In the genomic region with DNA sequence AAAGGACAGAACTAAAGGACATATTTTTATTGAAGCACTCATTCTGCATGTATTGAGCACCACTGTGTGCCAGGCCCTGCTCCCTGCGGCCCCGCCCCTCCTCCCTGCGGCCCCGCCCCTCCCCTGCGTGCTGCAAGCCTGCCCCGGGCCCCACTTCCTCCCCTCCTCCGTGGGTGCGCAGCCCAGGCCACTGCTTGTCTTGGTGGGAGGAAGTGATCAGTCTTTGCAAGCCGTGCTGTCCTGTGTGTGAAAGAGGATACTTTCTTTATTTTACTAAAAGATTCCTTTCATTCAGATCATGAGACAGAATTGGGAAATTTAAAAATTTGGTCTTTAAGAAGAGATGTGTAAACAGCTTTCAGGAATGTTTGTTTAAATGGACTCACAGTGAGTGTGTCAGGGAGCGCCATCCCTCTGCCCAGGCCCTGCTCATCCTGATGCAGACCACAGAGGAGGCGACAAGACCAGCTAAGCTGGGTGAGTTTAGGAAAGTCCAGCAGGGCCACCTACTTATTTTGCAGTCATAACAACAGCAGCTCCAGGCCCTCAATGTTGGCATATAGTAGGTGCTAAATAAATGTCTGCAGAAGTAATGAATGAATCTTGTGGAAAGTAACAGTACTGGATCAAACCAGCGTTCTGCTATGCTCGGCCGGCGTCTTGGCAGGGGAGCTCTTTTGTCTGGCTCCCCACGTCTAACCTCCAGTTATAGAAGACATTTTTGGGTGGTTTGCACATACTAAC, we compare ENCODE assay signal across 1 cellular context.
TF ChIP-seq lines count a peak whose summit lies in the region.

No MANE protein-coding gene starts in this region.

TF ChIP-seq in K562, 482 proteins besides CTCF, POLR2A, EP300 and RAD21 (continues in another document):
- TF ChIP-seq, protein P1, sequence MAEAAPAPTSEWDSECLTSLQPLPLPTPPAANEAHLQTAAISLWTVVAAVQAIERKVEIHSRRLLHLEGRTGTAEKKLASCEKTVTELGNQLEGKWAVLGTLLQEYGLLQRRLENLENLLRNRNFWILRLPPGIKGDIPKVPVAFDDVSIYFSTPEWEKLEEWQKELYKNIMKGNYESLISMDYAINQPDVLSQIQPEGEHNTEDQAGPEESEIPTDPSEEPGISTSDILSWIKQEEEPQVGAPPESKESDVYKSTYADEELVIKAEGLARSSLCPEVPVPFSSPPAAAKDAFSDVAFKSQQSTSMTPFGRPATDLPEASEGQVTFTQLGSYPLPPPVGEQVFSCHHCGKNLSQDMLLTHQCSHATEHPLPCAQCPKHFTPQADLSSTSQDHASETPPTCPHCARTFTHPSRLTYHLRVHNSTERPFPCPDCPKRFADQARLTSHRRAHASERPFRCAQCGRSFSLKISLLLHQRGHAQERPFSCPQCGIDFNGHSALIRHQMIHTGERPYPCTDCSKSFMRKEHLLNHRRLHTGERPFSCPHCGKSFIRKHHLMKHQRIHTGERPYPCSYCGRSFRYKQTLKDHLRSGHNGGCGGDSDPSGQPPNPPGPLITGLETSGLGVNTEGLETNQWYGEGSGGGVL (CRISPR knock-in tag; IDR thresholded peaks at IDR 0.05) = no peak
- no peak for TF ChIP-seq ZBTB17 (CRISPR knock-in tag; IDR thresholded peaks at IDR 0.05)
- TF ChIP-seq GABPA (tag; conservative IDR thresholded peaks at IDR 0.05; ENCODE audit: low read depth) = 0 out of 2 replicates have a peak, but pooled peaks have one; percentile 43
- TF ChIP-seq, protein P2, sequence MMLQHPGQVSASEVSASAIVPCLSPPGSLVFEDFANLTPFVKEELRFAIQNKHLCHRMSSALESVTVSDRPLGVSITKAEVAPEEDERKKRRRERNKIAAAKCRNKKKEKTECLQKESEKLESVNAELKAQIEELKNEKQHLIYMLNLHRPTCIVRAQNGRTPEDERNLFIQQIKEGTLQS (IDR thresholded peaks at IDR 0.05) = no peak
- TF ChIP-seq, protein P2 (CRISPR knock-in tag; conservative IDR thresholded peaks at IDR 0.05) = no peak
- TF ChIP-seq PPARD (CRISPR knock-in tag; IDR thresholded peaks at IDR 0.05) = no peak
- TF ChIP-seq SIN3A (IDR thresholded peaks at IDR 0.05; ENCODE audit: borderline replicate concordance in 2 of 2, control insufficient read depth in 1 of 2, low read depth in 2 of 2, low read length in 2 of 2) = no peak
- TF ChIP-seq PURB (CRISPR knock-in tag; IDR thresholded peaks at IDR 0.05; ENCODE audit: low read depth) = no peak
- no peak for TF ChIP-seq CCAR2 (IDR thresholded peaks at IDR 0.05; ENCODE audit: low read depth, low read length)
- TF ChIP-seq, protein P3, sequence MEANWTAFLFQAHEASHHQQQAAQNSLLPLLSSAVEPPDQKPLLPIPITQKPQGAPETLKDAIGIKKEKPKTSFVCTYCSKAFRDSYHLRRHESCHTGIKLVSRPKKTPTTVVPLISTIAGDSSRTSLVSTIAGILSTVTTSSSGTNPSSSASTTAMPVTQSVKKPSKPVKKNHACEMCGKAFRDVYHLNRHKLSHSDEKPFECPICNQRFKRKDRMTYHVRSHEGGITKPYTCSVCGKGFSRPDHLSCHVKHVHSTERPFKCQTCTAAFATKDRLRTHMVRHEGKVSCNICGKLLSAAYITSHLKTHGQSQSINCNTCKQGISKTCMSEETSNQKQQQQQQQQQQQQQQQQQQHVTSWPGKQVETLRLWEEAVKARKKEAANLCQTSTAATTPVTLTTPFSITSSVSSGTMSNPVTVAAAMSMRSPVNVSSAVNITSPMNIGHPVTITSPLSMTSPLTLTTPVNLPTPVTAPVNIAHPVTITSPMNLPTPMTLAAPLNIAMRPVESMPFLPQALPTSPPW (CRISPR knock-in tag; IDR thresholded peaks at IDR 0.05) = peak; percentile 75
- TF ChIP-seq JUND (IDR thresholded peaks at IDR 0.05; ENCODE audit: borderline replicate concordance, low read depth, low read length) = no peak
- TF ChIP-seq JUND (tag; IDR thresholded peaks at IDR 0.05; ENCODE audit: borderline replicate concordance, low read depth, low read length) = no peak
- TF ChIP-seq ZNF124 (CRISPR knock-in tag; IDR thresholded peaks at IDR 0.05) = no peak
- TF ChIP-seq ARID1B (IDR thresholded peaks at IDR 0.05) = no peak
- TF ChIP-seq ZNF431 (CRISPR knock-in tag; IDR thresholded peaks at IDR 0.05) = no peak
- TF ChIP-seq YY1 (IDR thresholded peaks at IDR 0.05; ENCODE audit: borderline replicate concordance in 1 of 3, control insufficient read depth in 1 of 3, extremely low read depth in 1 of 3, insufficient read depth in 3 of 3, insufficient read length in 1 of 3, insufficient replicate concordance in 2 of 3, low read depth in 1 of 3, low read length in 2 of 3) = no peak
- no peak for TF ChIP-seq ELF2 (CRISPR knock-in tag; IDR thresholded peaks at IDR 0.05)
- no peak for TF ChIP-seq RAD51 (IDR thresholded peaks at IDR 0.05; ENCODE audit: borderline replicate concordance, low read depth)
- TF ChIP-seq, protein P4, sequence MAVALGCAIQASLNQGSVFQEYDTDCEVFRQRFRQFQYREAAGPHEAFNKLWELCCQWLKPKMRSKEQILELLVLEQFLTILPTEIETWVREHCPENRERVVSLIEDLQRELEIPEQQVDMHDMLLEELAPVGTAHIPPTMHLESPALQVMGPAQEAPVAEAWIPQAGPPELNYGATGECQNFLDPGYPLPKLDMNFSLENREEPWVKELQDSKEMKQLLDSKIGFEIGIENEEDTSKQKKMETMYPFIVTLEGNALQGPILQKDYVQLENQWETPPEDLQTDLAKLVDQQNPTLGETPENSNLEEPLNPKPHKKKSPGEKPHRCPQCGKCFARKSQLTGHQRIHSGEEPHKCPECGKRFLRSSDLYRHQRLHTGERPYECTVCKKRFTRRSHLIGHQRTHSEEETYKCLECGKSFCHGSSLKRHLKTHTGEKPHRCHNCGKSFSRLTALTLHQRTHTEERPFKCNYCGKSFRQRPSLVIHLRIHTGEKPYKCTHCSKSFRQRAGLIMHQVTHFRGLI (CRISPR knock-in tag; IDR thresholded peaks at IDR 0.05) = no peak
- TF ChIP-seq, protein P5, sequence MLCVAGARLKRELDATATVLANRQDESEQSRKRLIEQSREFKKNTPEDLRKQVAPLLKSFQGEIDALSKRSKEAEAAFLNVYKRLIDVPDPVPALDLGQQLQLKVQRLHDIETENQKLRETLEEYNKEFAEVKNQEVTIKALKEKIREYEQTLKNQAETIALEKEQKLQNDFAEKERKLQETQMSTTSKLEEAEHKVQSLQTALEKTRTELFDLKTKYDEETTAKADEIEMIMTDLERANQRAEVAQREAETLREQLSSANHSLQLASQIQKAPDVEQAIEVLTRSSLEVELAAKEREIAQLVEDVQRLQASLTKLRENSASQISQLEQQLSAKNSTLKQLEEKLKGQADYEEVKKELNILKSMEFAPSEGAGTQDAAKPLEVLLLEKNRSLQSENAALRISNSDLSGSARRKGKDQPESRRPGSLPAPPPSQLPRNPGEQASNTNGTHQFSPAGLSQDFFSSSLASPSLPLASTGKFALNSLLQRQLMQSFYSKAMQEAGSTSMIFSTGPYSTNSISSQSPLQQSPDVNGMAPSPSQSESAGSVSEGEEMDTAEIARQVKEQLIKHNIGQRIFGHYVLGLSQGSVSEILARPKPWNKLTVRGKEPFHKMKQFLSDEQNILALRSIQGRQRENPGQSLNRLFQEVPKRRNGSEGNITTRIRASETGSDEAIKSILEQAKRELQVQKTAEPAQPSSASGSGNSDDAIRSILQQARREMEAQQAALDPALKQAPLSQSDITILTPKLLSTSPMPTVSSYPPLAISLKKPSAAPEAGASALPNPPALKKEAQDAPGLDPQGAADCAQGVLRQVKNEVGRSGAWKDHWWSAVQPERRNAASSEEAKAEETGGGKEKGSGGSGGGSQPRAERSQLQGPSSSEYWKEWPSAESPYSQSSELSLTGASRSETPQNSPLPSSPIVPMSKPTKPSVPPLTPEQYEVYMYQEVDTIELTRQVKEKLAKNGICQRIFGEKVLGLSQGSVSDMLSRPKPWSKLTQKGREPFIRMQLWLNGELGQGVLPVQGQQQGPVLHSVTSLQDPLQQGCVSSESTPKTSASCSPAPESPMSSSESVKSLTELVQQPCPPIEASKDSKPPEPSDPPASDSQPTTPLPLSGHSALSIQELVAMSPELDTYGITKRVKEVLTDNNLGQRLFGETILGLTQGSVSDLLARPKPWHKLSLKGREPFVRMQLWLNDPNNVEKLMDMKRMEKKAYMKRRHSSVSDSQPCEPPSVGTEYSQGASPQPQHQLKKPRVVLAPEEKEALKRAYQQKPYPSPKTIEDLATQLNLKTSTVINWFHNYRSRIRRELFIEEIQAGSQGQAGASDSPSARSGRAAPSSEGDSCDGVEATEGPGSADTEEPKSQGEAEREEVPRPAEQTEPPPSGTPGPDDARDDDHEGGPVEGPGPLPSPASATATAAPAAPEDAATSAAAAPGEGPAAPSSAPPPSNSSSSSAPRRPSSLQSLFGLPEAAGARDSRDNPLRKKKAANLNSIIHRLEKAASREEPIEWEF (CRISPR knock-in tag; IDR thresholded peaks at IDR 0.05) = no peak
- no peak for TF ChIP-seq TBP (optimal IDR thresholded peaks at IDR 0.05; ENCODE audit: low read depth, low read length)
- TF ChIP-seq TRIM24 (IDR thresholded peaks at IDR 0.05) = no peak
- no peak for TF ChIP-seq KLF10 (CRISPR knock-in tag; IDR thresholded peaks at IDR 0.05)
- no peak for TF ChIP-seq HDGF (IDR thresholded peaks at IDR 0.05)
- no peak for TF ChIP-seq MYC (IDR thresholded peaks at IDR 0.05; ENCODE audit: low read depth, low read length)
- no peak for TF ChIP-seq MYC (CRISPR knock-in tag; IDR thresholded peaks at IDR 0.05; ENCODE audit: borderline replicate concordance, low read depth)
- TF ChIP-seq HNRNPUL1 (IDR thresholded peaks at IDR 0.05; ENCODE audit: low read length) = no peak
- TF ChIP-seq, protein P6, sequence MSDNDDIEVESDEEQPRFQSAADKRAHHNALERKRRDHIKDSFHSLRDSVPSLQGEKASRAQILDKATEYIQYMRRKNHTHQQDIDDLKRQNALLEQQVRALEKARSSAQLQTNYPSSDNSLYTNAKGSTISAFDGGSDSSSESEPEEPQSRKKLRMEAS (CRISPR knock-in tag; IDR thresholded peaks at IDR 0.05) = 0 out of 2 replicates have a peak, but pooled peaks have one; percentile 17
- TF ChIP-seq SRSF7 (optimal IDR thresholded peaks at IDR 0.05; ENCODE audit: low read depth, low read length) = no peak
- no peak for TF ChIP-seq POLR2B (IDR thresholded peaks at IDR 0.05; ENCODE audit: low read depth, partially characterized antibody)
- no peak for TF ChIP-seq ZNF324 (CRISPR knock-in tag; IDR thresholded peaks at IDR 0.05)
- TF ChIP-seq ZNF408 (CRISPR knock-in tag; IDR thresholded peaks at IDR 0.05; ENCODE audit: low read depth) = no peak
- TF ChIP-seq KLF16 (IDR thresholded peaks at IDR 0.05) = no peak
